In genomic region chr9:104108315-104108714, GRCh38 we compare ENCODE assay signal across 16 cellular contexts.
"Had no signal": no experiment of that assay in that cellular context is flagged by ENCODE, and none has a peak within 500 bp of the region (broad histone marks: within the 10 kb centered on the region; RNA-seq: fewer than 3 reads in every experiment).

No MANE protein-coding gene starts in this region.

- H3K27ac Mint-ChIP-seq: IgD-negative memory B cell had no signal

- H3K9me3 Mint-ChIP-seq: IgD-negative memory B cell had no signal

- H3K4me3 Mint-ChIP-seq: IgD-negative memory B cell had no signal

- DNase-seq: Kasumi-1, MM.1S, NCI-H1092 treated with DMSO at 0.1 percent for 48 hours, NCI-H1436, NCI-H187, NCI-H2029, NCI-H2081 treated with DMSO at 0.1 percent for 48 hours, NCI-H2171, NCI-H226, NCI-H446, NCI-H510A, NCI-H524 treated with DMSO at 0.1 percent for 48 hours, NCI-H69, NCI-H774, SHP77 had no signal

- H3K27me3 Mint-ChIP-seq: IgD-negative memory B cell had no signal
